16 cellular contexts compared by ENCODE assay signal in genomic region chr1:15810073-15810472, GRCh38. TPM values are rescaled to one million over a fixed set of nuclear protein-coding genes. Genes with fewer than 3 reads are reported as not detected.
"Had no signal": no experiment of that assay in that cellular context is flagged by ENCODE, and none has a peak within 500 bp of the region (broad histone marks: within the 10 kb centered on the region; RNA-seq: fewer than 3 reads in every experiment).

No MANE protein-coding gene starts in this region.

- H3K4me1 ChIP-seq: psoas muscle, thyroid gland, uterus had no signal

- H3K27me3 ChIP-seq: thyroid gland, uterus had no signal

- H3K4me3 ChIP-seq: psoas muscle, thyroid gland, uterus had no signal

- ATAC-seq: activated CD8-positive, alpha-beta memory T cell treated with anti-CD3 and anti-CD28 coated beads, Interleukin-2, amount 10 ng/mL, durations not matched to agents 7 days and 5 days; activated T-cell treated with anti-CD3 and anti-CD28 coated beads, Interleukin-2, amount 50 U/mL, for 4 hours; left colon; natural killer cell had no signal

- H3K27ac ChIP-seq: psoas muscle, uterus had no signal

- H3K36me3 ChIP-seq: thyroid gland, uterus had no signal

- H3K9me3 ChIP-seq: psoas muscle, thyroid gland, uterus had no signal

- DNase-seq: activated CD4-positive, alpha-beta T cell treated with anti-CD3 and anti-CD28 coated beads for 1 hour; activated CD4-positive, alpha-beta T cell treated with anti-CD3 and anti-CD28 coated beads, Interleukin-2, amount 50 U/mL, for 48 hours; activated CD8-positive, alpha-beta memory T cell treated with anti-CD3 and anti-CD28 coated beads, Interleukin-2, amount 10 ng/mL, durations not matched to agents 7 days and 5 days; activated gamma-delta T cell; activated naive CD8-positive, alpha-beta T cell treated with anti-CD3 and anti-CD28 coated beads for 36 hours; activated T-cell treated with anti-CD3 and anti-CD28 coated beads, Interleukin-2, amount 50 U/mL, for 4 hours; effector CD8-positive, alpha-beta T cell; immature natural killer cell; natural killer cell; psoas muscle; stimulated activated CD4-positive, alpha-beta T cell treated with anti-CD3 and anti-CD28 coated beads, Interleukin-4, amount 100 ng/mL, for 1 hour; stimulated activated CD8-positive, alpha-beta memory T cell treated with anti-CD3 and anti-CD28 coated beads, Interleukin-4, amount 100 ng/mL, for 48 hours; SW 1271; thyroid gland; uterus had no signal

RNA-seq across cellular contexts. Expression of gene FBLIM1, which starts 51.5 kb away (rescaled TPM):
- total RNA-seq: activated CD8-positive, alpha-beta memory T cell treated with anti-CD3 and anti-CD28 coated beads, Interleukin-2, amount 10 ng/mL, durations not matched to agents 7 days and 5 days; activated naive CD8-positive, alpha-beta T cell treated with anti-CD3 and anti-CD28 coated beads for 36 hours had no signal
- polyA plus RNA-seq: immature natural killer cell had no signal
